1 cellular context compared by ENCODE assay signal in the genomic region with DNA sequence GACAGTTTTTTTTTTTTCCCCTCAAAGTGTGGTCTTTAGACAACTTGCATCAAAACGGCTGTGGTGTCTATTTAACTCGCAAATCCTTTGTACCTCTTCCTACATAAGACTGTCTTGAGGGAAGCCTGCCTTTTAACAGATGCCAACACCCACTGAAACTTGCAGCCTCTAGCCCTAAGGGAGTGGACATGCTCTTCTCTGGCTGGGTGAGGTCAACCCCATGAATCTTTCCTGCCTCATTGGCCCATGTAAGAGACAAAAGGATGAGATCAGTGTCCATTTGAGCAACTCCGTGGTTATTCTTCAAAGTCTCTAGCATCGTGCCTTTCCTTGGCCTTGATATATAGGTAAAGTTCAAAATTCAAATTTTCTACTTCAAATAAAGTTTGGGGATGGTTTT.
TF ChIP-seq lines count a peak whose summit lies in the region.

No MANE protein-coding gene starts in this region.

TF ChIP-seq in WTC11, 78 proteins besides CTCF, POLR2A, EP300 and RAD21 (continued from another document):
- TF ChIP-seq, protein P1, sequence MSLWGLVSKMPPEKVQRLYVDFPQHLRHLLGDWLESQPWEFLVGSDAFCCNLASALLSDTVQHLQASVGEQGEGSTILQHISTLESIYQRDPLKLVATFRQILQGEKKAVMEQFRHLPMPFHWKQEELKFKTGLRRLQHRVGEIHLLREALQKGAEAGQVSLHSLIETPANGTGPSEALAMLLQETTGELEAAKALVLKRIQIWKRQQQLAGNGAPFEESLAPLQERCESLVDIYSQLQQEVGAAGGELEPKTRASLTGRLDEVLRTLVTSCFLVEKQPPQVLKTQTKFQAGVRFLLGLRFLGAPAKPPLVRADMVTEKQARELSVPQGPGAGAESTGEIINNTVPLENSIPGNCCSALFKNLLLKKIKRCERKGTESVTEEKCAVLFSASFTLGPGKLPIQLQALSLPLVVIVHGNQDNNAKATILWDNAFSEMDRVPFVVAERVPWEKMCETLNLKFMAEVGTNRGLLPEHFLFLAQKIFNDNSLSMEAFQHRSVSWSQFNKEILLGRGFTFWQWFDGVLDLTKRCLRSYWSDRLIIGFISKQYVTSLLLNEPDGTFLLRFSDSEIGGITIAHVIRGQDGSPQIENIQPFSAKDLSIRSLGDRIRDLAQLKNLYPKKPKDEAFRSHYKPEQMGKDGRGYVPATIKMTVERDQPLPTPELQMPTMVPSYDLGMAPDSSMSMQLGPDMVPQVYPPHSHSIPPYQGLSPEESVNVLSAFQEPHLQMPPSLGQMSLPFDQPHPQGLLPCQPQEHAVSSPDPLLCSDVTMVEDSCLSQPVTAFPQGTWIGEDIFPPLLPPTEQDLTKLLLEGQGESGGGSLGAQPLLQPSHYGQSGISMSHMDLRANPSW (CRISPR knock-in tag; conservative IDR thresholded peaks at IDR 0.05; ENCODE audit: low read depth), result no peak
- TF ChIP-seq CREM (CRISPR knock-in tag; IDR thresholded peaks at IDR 0.05) (no peak), NR3C1 (CRISPR knock-in tag; conservative IDR thresholded peaks at IDR 0.05; ENCODE audit: low read depth) (no peak), EMX1 (CRISPR knock-in tag; IDR thresholded peaks at IDR 0.05) (no peak), GRHL2 (CRISPR knock-in tag; IDR thresholded peaks at IDR 0.05; ENCODE audit: insufficient replicate concordance, severe bottlenecking) (no peak), TCF7 (CRISPR knock-in tag; IDR thresholded peaks at IDR 0.05; ENCODE audit: low read depth) (no peak), SOX15 (CRISPR knock-in tag; IDR thresholded peaks at IDR 0.05) (no peak), NFE2L1 (CRISPR knock-in tag; IDR thresholded peaks at IDR 0.05) (no peak)
- TF ChIP-seq, protein P2, sequence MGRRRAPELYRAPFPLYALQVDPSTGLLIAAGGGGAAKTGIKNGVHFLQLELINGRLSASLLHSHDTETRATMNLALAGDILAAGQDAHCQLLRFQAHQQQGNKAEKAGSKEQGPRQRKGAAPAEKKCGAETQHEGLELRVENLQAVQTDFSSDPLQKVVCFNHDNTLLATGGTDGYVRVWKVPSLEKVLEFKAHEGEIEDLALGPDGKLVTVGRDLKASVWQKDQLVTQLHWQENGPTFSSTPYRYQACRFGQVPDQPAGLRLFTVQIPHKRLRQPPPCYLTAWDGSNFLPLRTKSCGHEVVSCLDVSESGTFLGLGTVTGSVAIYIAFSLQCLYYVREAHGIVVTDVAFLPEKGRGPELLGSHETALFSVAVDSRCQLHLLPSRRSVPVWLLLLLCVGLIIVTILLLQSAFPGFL (CRISPR knock-in tag; IDR thresholded peaks at IDR 0.05; ENCODE audit: borderline replicate concordance), result no peak
